31 cellular contexts compared by ENCODE assay signal in the genomic region with DNA sequence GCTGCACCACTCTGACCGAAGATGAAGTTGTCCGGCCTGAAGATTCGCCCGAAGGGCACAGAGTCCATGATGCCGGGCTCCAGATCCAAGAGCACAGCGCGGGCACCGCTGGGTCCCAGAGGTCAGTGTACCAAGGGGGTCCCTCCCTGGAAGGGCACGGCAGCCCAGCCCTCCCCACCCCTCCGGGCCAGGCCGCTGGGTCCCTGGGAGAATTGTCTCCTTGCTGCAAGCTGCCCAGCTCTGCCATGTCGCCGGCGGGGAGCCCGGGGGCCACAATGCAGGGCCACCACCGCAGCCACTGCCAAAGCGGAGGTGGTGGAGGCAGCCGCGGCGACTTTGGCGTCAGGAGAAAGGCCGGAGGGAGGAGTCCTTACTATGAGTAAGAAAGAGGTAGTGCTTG.
"Had no signal": no experiment of that assay in that cellular context is flagged by ENCODE, and none has a peak within 500 bp of the region (broad histone marks: within the 10 kb centered on the region; RNA-seq: fewer than 3 reads in every experiment).

No MANE protein-coding gene starts in this region.

- ATAC-seq: heart right ventricle, left colon, mucosa of descending colon, psoas muscle had no signal

- H3K4me1 ChIP-seq: esophagus squamous epithelium, heart right ventricle, psoas muscle, right lobe of liver, suprapubic skin, transverse colon had no signal

- H3K27me3 ChIP-seq: esophagus squamous epithelium, heart right ventricle, ovary, right lobe of liver, suprapubic skin, transverse colon had no signal

- H3K9me3 Mint-ChIP-seq: mesothelial cell of epicardium had no signal

- DNase-seq: dermis blood vessel endothelial cell; effector memory CD4-positive, alpha-beta T cell; erythroblast; esophagus squamous epithelium; foreskin melanocyte; glutamatergic neuron; heart right ventricle; hippocampal formation; kidney glomerular epithelial cell; left colon; mesenchymal stem cell; mucosa of descending colon; naive B cell; nephron progenitor cell; occipital lobe; ovary; small intestine; stimulated activated CD4-positive, alpha-beta T cell treated with anti-CD3 and anti-CD28 coated beads, Interleukin-12 subunit alpha, Interleukin-12 subunit beta, amount 100 ng/mL, for 4 hours; stimulated activated CD4-positive, alpha-beta T cell treated with anti-CD3 and anti-CD28 coated beads, Interleukin-1b, Interleukin-23, amount 100 ng/mL, for 48 hours; stimulated activated CD4-positive, alpha-beta T cell treated with anti-CD3 and anti-CD28 coated beads, Interleukin-4, amount 100 ng/mL, for 1 hour; stimulated activated CD8-positive, alpha-beta memory T cell treated with anti-CD3 and anti-CD28 coated beads, Interleukin-4, amount 100 ng/mL, for 48 hours; transverse colon had no signal

- H3K4me3 ChIP-seq: coronary artery, esophagus squamous epithelium, heart right ventricle, mucosa of descending colon, ovary, psoas muscle, right lobe of liver, suprapubic skin, transverse colon had no signal

- H3K4me3 Mint-ChIP-seq: central memory CD8-positive, alpha-beta T cell; mesothelial cell of epicardium; naive B cell; nephron progenitor cell; stimulated activated naive CD8-positive, alpha-beta T cell treated with anti-CD3 and anti-CD28 coated beads, Interleukin-15, Interleukin-2, amounts not matched to agents 100 ng/mL and 50 ng/mL, for 24 hours had no signal

- H3K36me3 Mint-ChIP-seq: mesothelial cell of epicardium had no signal

- H3K27ac Mint-ChIP-seq: mesothelial cell of epicardium; naive B cell; nephron progenitor cell; stimulated activated naive CD8-positive, alpha-beta T cell treated with anti-CD3 and anti-CD28 coated beads, Interleukin-15, Interleukin-2, amounts not matched to agents 100 ng/mL and 50 ng/mL, for 24 hours had no signal

- H3K4me1 Mint-ChIP-seq: central memory CD8-positive, alpha-beta T cell; naive B cell; nephron progenitor cell had no signal

- FAIRE-seq: endometrium, islet of Langerhans, small intestine had no signal

- H3K9me3 ChIP-seq: esophagus squamous epithelium, mucosa of descending colon, ovary, psoas muscle, right lobe of liver, suprapubic skin, transverse colon had no signal

- H3K27ac ChIP-seq: coronary artery, esophagus squamous epithelium, heart right ventricle, ovary, psoas muscle, right lobe of liver, suprapubic skin, transverse colon had no signal

- H3K36me3 ChIP-seq: esophagus squamous epithelium, heart right ventricle, ovary, right lobe of liver, suprapubic skin, transverse colon had no signal

- H3K27me3 Mint-ChIP-seq: central memory CD8-positive, alpha-beta T cell; naive B cell; stimulated activated naive CD8-positive, alpha-beta T cell treated with anti-CD3 and anti-CD28 coated beads, Interleukin-15, Interleukin-2, amounts not matched to agents 100 ng/mL and 50 ng/mL, for 24 hours had no signal
